19 cellular contexts compared by ENCODE assay signal in the genomic region with DNA sequence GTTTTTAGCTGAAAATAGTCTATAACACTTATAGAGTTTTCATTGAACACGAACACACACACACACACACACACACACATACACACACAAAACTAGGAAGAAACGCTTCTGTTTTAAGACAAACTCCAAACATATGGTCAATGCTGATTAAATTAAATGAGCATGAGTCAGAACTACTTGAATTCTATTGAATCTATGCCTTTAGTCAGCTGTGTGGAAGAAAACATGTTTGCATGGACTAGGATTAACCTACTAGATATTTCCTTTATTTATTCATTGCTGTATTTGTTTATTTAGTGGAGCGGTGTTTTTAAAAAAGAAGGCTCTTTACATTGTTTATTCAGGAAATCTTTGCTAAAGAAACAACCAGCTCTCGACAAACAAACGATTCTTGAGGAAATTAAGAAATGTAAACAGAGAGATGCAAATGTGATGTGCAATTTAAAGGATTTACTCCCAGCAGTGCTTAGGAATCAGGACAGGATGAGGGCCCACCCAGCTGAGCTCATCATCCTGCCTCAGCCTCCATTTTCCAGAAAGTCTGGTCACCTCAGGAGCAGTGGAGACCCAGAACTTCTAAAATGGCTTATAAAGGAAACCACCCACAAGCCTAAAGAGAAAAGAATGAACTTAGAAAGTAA.
A peak's percentile ranks its signal among the peaks of the same experiment; 100 is the strongest.
DNase-seq lines count a peak whose midpoint lies in the region; ATAC-seq, FAIRE-seq and TF ChIP-seq lines count a peak whose summit lies in the region.
"Had no signal": no experiment of that assay in that cellular context is flagged by ENCODE, and none has a peak within 500 bp of the region (broad histone marks: within the 10 kb centered on the region; RNA-seq: fewer than 3 reads in every experiment).

No MANE protein-coding gene starts in this region.

- peak; percentile 51; the same call in 2 of the 3 replicates for ATAC-seq in SK-N-SH treated with all-trans-retinoic acid at 6 μM for 48 hours
- no peak for ATAC-seq in HG03025 (IDR thresholded peaks at IDR 0.05; ENCODE audit: low FRiP score, unreplicated experiment)
- no peak for ATAC-seq in GM19395 (IDR thresholded peaks at IDR 0.05; ENCODE audit: unreplicated experiment)
- ATAC-seq: activated naive CD8-positive, alpha-beta T cell treated with anti-CD3 and anti-CD28 coated beads, Interleukin-2, amount 50 U/mL, for 24 hours; CD8-positive, alpha-beta T cell had no signal

- no peak for FAIRE-seq in D721Med (lab: Jason Lieb, UNC)
- FAIRE-seq: TTC549 had no signal

- peak; percentile 49 for DNase-seq in AG04449 (ENCODE audit: low read depth, low spot score)
- peak; percentile 64 for DNase-seq in EL
- DNase-seq in fibroblast of pulmonary artery (ENCODE audit: low read depth) = peak; percentile 2
- DNase-seq in esophagus squamous epithelium (lab: John Stamatoyannopoulos, UW) = no peak
- no peak for DNase-seq in D721Med (ENCODE audit: insufficient read length, low spot score)
- DNase-seq: activated CD4-positive, alpha-beta T cell treated with anti-CD3 and anti-CD28 coated beads for 4 hours; activated naive CD8-positive, alpha-beta T cell treated with anti-CD3 and anti-CD28 coated beads, Interleukin-2, amount 50 U/mL, for 24 hours; CD8-positive, alpha-beta T cell; GOT3; head of caudate nucleus; NCI-H1436 treated with DMSO at 0.1 percent for 48 hours; NCI-H226; retina; RPMI8226 had no signal

- H3K27me3 ChIP-seq in esophagus squamous epithelium = no peaks in the 10 kb centered on the region
- H3K27me3 ChIP-seq: cardiac muscle cell had no signal

- H3K4me3 ChIP-seq in AG04449 (ENCODE audit: low read depth, low read length) (no peak overlapping the region), fibroblast of pulmonary artery (replicated peaks; ENCODE audit: low read depth, low read length) (no peak overlapping the region), esophagus squamous epithelium (no peak overlapping the region)
- H3K4me3 ChIP-seq: cardiac muscle cell had no signal

- 44% methylated on average over 5 of the region's 5 CpGs for WGBS in esophagus squamous epithelium, 2 donors

- H3K36me3 ChIP-seq in esophagus squamous epithelium = no peaks in the 10 kb centered on the region
- H3K36me3 ChIP-seq: cardiac muscle cell had no signal

- intact Hi-C loops in esophagus squamous epithelium (cut with DNase I) = no loop called here

- POLR2A ChIA-PET in AG04449 (lab: Yijun Ruan, JAX) = interaction anchor here (0.5 to 1.1 kb wide), 2 partner anchors 26 to 39 kb away, joined by 3 read pairs; no protein-coding TSS in a partner anchor

- H3K27ac ChIP-seq in esophagus squamous epithelium = no peak overlapping the region
- H3K27ac ChIP-seq: cardiac muscle cell had no signal

- H3K4me1 ChIP-seq in esophagus squamous epithelium = no peaks in the 10 kb centered on the region

- TF ChIP-seq POLR2A in esophagus squamous epithelium (IDR thresholded peaks at IDR 0.05) = no peak

- TF ChIP-seq CTCF in AG04449 (IDR thresholded peaks at IDR 0.05; ENCODE audit: insufficient read depth, low read length, missing control alignments) (no peak), fibroblast of pulmonary artery (IDR thresholded peaks at IDR 0.05; ENCODE audit: low read length, missing control alignments) (no peak), esophagus squamous epithelium (IDR thresholded peaks at IDR 0.05) (no peak), D721Med (IDR thresholded peaks at IDR 0.05; ENCODE audit: insufficient read depth, missing control alignments) (no peak)

- no peaks in the 10 kb centered on the region for H3K9me3 ChIP-seq in esophagus squamous epithelium

- CTCF ChIA-PET in AG04449 (lab: Yijun Ruan, JAX) = no interaction called here

TF ChIP-seq in SK-N-SH treated with all-trans-retinoic acid at 6 μM for 48 hours, 23 proteins besides CTCF, POLR2A, EP300 and RAD21 (continues in another document):
- no peak for TF ChIP-seq ZNF70 (CRISPR knock-in tag; IDR thresholded peaks at IDR 0.05)
- TF ChIP-seq SNAI2 (CRISPR knock-in tag; IDR thresholded peaks at IDR 0.05) = no peak
- no peak for TF ChIP-seq ZC3H10 (CRISPR knock-in tag; IDR thresholded peaks at IDR 0.05)
- TF ChIP-seq, protein P1, sequence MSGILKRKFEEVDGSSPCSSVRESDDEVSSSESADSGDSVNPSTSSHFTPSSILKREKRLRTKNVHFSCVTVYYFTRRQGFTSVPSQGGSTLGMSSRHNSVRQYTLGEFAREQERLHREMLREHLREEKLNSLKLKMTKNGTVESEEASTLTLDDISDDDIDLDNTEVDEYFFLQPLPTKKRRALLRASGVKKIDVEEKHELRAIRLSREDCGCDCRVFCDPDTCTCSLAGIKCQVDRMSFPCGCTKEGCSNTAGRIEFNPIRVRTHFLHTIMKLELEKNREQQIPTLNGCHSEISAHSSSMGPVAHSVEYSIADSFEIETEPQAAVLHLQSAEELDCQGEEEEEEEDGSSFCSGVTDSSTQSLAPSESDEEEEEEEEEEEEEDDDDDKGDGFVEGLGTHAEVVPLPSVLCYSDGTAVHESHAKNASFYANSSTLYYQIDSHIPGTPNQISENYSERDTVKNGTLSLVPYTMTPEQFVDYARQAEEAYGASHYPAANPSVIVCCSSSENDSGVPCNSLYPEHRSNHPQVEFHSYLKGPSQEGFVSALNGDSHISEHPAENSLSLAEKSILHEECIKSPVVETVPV (CRISPR knock-in tag; IDR thresholded peaks at IDR 0.05) = no peak
- TF ChIP-seq, protein P2, sequence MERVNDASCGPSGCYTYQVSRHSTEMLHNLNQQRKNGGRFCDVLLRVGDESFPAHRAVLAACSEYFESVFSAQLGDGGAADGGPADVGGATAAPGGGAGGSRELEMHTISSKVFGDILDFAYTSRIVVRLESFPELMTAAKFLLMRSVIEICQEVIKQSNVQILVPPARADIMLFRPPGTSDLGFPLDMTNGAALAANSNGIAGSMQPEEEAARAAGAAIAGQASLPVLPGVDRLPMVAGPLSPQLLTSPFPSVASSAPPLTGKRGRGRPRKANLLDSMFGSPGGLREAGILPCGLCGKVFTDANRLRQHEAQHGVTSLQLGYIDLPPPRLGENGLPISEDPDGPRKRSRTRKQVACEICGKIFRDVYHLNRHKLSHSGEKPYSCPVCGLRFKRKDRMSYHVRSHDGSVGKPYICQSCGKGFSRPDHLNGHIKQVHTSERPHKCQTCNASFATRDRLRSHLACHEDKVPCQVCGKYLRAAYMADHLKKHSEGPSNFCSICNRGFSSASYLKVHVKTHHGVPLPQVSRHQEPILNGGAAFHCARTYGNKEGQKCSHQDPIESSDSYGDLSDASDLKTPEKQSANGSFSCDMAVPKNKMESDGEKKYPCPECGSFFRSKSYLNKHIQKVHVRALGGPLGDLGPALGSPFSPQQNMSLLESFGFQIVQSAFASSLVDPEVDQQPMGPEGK (CRISPR knock-in tag; IDR thresholded peaks at IDR 0.05; ENCODE audit: borderline replicate concordance) = no peak
- no peak for TF ChIP-seq OSR1 (CRISPR knock-in tag; IDR thresholded peaks at IDR 0.05)
- TF ChIP-seq, protein P3, sequence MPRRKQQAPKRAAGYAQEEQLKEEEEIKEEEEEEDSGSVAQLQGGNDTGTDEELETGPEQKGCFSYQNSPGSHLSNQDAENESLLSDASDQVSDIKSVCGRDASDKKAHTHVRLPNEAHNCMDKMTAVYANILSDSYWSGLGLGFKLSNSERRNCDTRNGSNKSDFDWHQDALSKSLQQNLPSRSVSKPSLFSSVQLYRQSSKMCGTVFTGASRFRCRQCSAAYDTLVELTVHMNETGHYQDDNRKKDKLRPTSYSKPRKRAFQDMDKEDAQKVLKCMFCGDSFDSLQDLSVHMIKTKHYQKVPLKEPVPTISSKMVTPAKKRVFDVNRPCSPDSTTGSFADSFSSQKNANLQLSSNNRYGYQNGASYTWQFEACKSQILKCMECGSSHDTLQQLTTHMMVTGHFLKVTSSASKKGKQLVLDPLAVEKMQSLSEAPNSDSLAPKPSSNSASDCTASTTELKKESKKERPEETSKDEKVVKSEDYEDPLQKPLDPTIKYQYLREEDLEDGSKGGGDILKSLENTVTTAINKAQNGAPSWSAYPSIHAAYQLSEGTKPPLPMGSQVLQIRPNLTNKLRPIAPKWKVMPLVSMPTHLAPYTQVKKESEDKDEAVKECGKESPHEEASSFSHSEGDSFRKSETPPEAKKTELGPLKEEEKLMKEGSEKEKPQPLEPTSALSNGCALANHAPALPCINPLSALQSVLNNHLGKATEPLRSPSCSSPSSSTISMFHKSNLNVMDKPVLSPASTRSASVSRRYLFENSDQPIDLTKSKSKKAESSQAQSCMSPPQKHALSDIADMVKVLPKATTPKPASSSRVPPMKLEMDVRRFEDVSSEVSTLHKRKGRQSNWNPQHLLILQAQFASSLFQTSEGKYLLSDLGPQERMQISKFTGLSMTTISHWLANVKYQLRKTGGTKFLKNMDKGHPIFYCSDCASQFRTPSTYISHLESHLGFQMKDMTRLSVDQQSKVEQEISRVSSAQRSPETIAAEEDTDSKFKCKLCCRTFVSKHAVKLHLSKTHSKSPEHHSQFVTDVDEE (CRISPR knock-in tag; IDR thresholded peaks at IDR 0.05) = no peak
- TF ChIP-seq, protein P4, sequence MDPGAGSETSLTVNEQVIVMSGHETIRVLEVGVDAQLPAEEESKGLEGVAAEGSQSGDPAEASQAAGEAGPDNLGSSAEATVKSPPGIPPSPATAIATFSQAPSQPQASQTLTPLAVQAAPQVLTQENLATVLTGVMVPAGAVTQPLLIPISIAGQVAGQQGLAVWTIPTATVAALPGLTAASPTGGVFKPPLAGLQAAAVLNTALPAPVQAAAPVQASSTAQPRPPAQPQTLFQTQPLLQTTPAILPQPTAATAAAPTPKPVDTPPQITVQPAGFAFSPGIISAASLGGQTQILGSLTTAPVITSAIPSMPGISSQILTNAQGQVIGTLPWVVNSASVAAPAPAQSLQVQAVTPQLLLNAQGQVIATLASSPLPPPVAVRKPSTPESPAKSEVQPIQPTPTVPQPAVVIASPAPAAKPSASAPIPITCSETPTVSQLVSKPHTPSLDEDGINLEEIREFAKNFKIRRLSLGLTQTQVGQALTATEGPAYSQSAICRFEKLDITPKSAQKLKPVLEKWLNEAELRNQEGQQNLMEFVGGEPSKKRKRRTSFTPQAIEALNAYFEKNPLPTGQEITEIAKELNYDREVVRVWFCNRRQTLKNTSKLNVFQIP (CRISPR knock-in tag; IDR thresholded peaks at IDR 0.05; ENCODE audit: borderline replicate concordance, low read depth) = no peak
- TF ChIP-seq ARNTL (CRISPR knock-in tag; IDR thresholded peaks at IDR 0.05; ENCODE audit: borderline replicate concordance, low read depth) = no peak
- TF ChIP-seq TOX (CRISPR knock-in tag; IDR thresholded peaks at IDR 0.05; ENCODE audit: borderline replicate concordance) = no peak
- no peak for TF ChIP-seq RARB (CRISPR knock-in tag; IDR thresholded peaks at IDR 0.05)
- no peak for TF ChIP-seq PPARA (CRISPR knock-in tag; IDR thresholded peaks at IDR 0.05; ENCODE audit: borderline replicate concordance)
- no peak for TF ChIP-seq ZNF8 (CRISPR knock-in tag; IDR thresholded peaks at IDR 0.05)
- no peak for TF ChIP-seq ESRRG (CRISPR knock-in tag; IDR thresholded peaks at IDR 0.05)

Comparison
In these comparisons a context has a peak if more than half of its experiments do, and no peak if none do; other contexts are left out.
1. DNase-seq: peak in AG04449 (single experiment), EL (single experiment) and fibroblast of pulmonary artery (single experiment); none in esophagus squamous epithelium (single experiment) and D721Med (single experiment).